Comparison of ENCODE assay signal across 1 cellular context in the genomic region with DNA sequence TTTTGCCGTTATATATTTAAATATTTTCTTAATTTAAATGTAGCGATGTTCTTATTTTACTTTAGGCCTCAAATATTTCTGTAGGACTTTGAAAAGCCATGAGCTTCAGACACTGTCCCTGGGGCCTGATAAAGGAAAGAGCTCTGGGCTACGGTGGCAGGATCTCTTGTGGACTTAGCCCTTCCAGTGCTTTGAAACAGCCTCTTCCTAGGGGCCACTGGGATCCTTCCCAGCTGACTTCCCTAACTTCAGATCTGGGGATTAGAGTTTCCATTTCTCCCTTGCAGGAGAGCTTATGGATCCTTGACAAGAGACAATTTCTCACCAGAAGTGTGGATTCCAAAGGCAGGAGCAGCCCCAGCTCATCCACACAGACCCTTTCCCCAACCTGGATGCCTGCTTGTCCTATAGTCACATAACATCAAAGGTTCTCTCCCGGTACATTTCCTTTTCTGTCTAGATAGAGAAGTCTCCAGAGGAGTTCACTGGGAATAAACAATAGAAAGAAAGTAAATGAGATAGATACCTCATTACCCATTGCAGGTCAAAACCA.
TF ChIP-seq lines count a peak whose summit lies in the region.

No MANE protein-coding gene starts in this region.

TF ChIP-seq in GM23338, 12 proteins besides CTCF, POLR2A, EP300 and RAD21 (continued from another document):
- TF ChIP-seq, protein P1, sequence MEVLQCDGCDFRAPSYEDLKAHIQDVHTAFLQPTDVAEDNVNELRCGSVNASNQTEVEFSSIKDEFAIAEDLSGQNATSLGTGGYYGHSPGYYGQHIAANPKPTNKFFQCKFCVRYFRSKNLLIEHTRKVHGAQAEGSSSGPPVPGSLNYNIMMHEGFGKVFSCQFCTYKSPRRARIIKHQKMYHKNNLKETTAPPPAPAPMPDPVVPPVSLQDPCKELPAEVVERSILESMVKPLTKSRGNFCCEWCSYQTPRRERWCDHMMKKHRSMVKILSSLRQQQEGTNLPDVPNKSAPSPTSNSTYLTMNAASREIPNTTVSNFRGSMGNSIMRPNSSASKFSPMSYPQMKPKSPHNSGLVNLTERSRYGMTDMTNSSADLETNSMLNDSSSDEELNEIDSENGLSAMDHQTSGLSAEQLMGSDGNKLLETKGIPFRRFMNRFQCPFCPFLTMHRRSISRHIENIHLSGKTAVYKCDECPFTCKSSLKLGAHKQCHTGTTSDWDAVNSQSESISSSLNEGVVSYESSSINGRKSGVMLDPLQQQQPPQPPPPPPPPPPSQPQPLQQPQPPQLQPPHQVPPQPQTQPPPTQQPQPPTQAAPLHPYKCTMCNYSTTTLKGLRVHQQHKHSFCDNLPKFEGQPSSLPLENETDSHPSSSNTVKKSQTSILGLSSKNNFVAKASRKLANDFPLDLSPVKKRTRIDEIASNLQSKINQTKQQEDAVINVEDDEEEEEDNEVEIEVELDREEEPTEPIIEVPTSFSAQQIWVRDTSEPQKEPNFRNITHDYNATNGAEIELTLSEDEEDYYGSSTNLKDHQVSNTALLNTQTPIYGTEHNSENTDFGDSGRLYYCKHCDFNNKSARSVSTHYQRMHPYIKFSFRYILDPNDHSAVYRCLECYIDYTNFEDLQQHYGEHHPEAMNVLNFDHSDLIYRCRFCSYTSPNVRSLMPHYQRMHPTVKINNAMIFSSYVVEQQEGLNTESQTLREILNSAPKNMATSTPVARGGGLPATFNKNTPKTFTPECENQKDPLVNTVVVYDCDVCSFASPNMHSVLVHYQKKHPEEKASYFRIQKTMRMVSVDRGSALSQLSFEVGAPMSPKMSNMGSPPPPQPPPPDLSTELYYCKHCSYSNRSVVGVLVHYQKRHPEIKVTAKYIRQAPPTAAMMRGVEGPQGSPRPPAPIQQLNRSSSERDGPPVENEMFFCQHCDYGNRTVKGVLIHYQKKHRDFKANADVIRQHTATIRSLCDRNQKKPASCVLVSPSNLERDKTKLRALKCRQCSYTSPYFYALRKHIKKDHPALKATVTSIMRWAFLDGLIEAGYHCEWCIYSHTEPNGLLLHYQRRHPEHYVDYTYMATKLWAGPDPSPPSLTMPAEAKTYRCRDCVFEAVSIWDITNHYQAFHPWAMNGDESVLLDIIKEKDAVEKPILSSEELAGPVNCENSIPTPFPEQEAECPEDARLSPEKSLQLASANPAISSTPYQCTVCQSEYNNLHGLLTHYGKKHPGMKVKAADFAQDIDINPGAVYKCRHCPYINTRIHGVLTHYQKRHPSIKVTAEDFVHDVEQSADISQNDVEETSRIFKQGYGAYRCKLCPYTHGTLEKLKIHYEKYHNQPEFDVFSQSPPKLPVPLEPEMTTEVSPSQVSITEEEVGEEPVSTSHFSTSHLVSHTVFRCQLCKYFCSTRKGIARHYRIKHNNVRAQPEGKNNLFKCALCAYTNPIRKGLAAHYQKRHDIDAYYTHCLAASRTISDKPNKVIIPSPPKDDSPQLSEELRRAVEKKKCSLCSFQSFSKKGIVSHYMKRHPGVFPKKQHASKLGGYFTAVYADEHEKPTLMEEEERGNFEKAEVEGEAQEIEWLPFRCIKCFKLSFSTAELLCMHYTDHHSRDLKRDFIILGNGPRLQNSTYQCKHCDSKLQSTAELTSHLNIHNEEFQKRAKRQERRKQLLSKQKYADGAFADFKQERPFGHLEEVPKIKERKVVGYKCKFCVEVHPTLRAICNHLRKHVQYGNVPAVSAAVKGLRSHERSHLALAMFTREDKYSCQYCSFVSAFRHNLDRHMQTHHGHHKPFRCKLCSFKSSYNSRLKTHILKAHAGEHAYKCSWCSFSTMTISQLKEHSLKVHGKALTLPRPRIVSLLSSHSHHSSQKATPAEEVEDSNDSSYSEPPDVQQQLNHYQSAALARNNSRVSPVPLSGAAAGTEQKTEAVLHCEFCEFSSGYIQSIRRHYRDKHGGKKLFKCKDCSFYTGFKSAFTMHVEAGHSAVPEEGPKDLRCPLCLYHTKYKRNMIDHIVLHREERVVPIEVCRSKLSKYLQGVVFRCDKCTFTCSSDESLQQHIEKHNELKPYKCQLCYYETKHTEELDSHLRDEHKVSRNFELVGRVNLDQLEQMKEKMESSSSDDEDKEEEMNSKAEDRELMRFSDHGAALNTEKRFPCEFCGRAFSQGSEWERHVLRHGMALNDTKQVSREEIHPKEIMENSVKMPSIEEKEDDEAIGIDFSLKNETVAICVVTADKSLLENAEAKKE (CRISPR knock-in tag; IDR thresholded peaks at IDR 0.05), result no peak
- TF ChIP-seq ZNF331 (CRISPR knock-in tag; IDR thresholded peaks at IDR 0.05; ENCODE audit: low read depth), result no peak
- TF ChIP-seq, protein P2, sequence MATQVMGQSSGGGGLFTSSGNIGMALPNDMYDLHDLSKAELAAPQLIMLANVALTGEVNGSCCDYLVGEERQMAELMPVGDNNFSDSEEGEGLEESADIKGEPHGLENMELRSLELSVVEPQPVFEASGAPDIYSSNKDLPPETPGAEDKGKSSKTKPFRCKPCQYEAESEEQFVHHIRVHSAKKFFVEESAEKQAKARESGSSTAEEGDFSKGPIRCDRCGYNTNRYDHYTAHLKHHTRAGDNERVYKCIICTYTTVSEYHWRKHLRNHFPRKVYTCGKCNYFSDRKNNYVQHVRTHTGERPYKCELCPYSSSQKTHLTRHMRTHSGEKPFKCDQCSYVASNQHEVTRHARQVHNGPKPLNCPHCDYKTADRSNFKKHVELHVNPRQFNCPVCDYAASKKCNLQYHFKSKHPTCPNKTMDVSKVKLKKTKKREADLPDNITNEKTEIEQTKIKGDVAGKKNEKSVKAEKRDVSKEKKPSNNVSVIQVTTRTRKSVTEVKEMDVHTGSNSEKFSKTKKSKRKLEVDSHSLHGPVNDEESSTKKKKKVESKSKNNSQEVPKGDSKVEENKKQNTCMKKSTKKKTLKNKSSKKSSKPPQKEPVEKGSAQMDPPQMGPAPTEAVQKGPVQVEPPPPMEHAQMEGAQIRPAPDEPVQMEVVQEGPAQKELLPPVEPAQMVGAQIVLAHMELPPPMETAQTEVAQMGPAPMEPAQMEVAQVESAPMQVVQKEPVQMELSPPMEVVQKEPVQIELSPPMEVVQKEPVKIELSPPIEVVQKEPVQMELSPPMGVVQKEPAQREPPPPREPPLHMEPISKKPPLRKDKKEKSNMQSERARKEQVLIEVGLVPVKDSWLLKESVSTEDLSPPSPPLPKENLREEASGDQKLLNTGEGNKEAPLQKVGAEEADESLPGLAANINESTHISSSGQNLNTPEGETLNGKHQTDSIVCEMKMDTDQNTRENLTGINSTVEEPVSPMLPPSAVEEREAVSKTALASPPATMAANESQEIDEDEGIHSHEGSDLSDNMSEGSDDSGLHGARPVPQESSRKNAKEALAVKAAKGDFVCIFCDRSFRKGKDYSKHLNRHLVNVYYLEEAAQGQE (IDR thresholded peaks at IDR 0.05; ENCODE audit: unreplicated experiment), result no peak
- TF ChIP-seq NANOG (IDR thresholded peaks at IDR 0.05; ENCODE audit: borderline replicate concordance), result no peak
- no peak for TF ChIP-seq POLR2AphosphoS5 (IDR thresholded peaks at IDR 0.05; ENCODE audit: low read depth)
